ENCODE assay signal across 24 cellular contexts in the genomic region with DNA sequence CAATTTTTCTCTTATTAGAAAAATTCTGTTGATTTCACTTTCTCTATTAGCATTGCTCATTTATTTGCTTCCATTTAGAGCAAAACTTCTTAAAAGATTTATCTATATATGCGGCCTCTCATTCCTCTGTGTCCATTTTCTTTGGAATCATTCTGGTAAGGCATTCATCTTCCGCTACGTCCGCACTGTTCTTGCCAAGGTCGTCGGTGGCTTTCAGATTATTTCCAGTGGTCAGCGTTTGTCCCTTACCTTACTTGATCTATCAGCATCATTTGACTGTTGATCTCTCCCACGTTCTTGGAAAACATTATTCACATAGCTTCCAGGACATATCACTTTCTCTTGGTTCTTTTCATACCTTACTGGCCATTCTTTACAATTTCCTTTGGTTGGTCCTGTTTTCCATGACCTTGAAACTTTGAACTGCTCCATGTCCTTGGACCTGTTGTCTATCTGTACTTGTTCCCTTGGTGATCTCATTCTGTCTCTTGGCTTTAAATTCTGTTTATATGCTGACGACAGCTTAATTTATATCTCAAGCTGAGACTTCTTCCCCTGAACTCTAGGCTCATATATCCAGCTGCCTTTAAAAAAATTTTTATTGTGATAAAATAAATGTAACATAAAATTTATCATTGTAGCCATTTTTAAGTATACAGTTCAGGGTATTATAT.
"Had no signal": no experiment of that assay in that cellular context is flagged by ENCODE, and none has a peak within 500 bp of the region (broad histone marks: within the 10 kb centered on the region; RNA-seq: fewer than 3 reads in every experiment).

No MANE protein-coding gene starts in this region.

- H3K9me3 Mint-ChIP-seq: activated naive CD4-positive, alpha-beta T cell treated with anti-CD3 and anti-CD28 coated beads for 36 hours; natural killer cell treated with Interleukin-12 subunit alpha and Interleukin-12 subunit beta and Interleukin-15 and Interleukin-18, amount 100 ng/mL, for 72 hours; T-helper 2 cell treated with Interferon-gamma antibody and Interleukin-4, amounts not matched to agents 5 μg/mL and 100 μg/mL, for 36 hours had no signal

- H3K9me3 ChIP-seq: mucosa of descending colon, neutrophil, right lobe of liver, thoracic aorta had no signal

- H3K27me3 Mint-ChIP-seq: activated CD4-positive, alpha-beta T cell treated with anti-CD3 and anti-CD28 coated beads for 36 hours; activated CD8-positive, alpha-beta memory T cell treated with anti-CD3 and anti-CD28 coated beads, Interleukin-2, amount 10 ng/mL, durations not matched to agents 7 days and 5 days; activated naive CD8-positive, alpha-beta T cell treated with anti-CD3 and anti-CD28 coated beads for 36 hours; dendritic cell treated with granulocyte-macrophage colony-stimulating factor and Interleukin-4, amounts not matched to agents 40 ng/mL and 50 ng/mL, for 4 days; natural killer cell treated with Interleukin-12 subunit alpha and Interleukin-12 subunit beta and Interleukin-15 and Interleukin-18, amount 100 ng/mL, for 72 hours; progenitor cell of endocrine pancreas; stimulated activated naive CD8-positive, alpha-beta T cell treated with anti-CD3 and anti-CD28 coated beads, Interleukin-15, Interleukin-2, amounts not matched to agents 100 ng/mL and 50 ng/mL, for 24 hours; T-cell had no signal

- DNase-seq: activated CD4-positive, alpha-beta T cell treated with anti-CD3 and anti-CD28 coated beads for 36 hours; activated CD4-positive, CD25-positive, alpha-beta regulatory T cell; activated CD8-positive, alpha-beta memory T cell treated with anti-CD3 and anti-CD28 coated beads, Interleukin-2, amount 10 ng/mL, durations not matched to agents 7 days and 5 days; activated CD8-positive, alpha-beta T cell treated with anti-CD3 and anti-CD28 coated beads, Interleukin-2, amount 10 ng/mL, durations not matched to agents 7 days and 5 days; activated effector memory CD4-positive, alpha-beta T cell treated with Interleukin-2 at 50 U/mL for 16 hours; activated naive CD4-positive, alpha-beta T cell treated with anti-CD3 and anti-CD28 coated beads for 36 hours; activated naive CD8-positive, alpha-beta T cell treated with anti-CD3 and anti-CD28 coated beads for 36 hours; activated T-cell treated with anti-CD3 and anti-CD28 coated beads, Interleukin-2, amount 50 U/mL, for 72 hours; brain microvascular endothelial cell; caudate nucleus; effector CD8-positive, alpha-beta T cell; mucosa of descending colon; right lobe of liver; stimulated activated CD4-positive, alpha-beta T cell treated with anti-CD3 and anti-CD28 coated beads, Interleukin-4, amount 100 ng/mL, for 24 hours; T-cell; trophoblast cell had no signal

- H3K36me3 Mint-ChIP-seq: natural killer cell treated with Interleukin-12 subunit alpha and Interleukin-12 subunit beta and Interleukin-15 and Interleukin-18, amount 100 ng/mL, for 72 hours; stimulated activated effector memory CD8-positive, alpha-beta T cell treated with anti-CD3 and anti-CD28 coated beads, Interleukin-12 subunit alpha, Interleukin-12 subunit beta, amount 100 ng/mL, for 72 hours had no signal

- H3K27me3 ChIP-seq: brain microvascular endothelial cell, neutrophil, right lobe of liver had no signal

- H3K27ac Mint-ChIP-seq: activated CD4-positive, alpha-beta T cell treated with anti-CD3 and anti-CD28 coated beads for 36 hours; activated CD8-positive, alpha-beta memory T cell treated with anti-CD3 and anti-CD28 coated beads, Interleukin-2, amount 10 ng/mL, durations not matched to agents 7 days and 5 days; activated CD8-positive, alpha-beta T cell treated with anti-CD3 and anti-CD28 coated beads, Interleukin-2, amount 10 ng/mL, durations not matched to agents 7 days and 5 days; activated naive CD4-positive, alpha-beta T cell treated with anti-CD3 and anti-CD28 coated beads for 36 hours; activated naive CD8-positive, alpha-beta T cell treated with anti-CD3 and anti-CD28 coated beads for 36 hours; activated T-cell treated with anti-CD3 and anti-CD28 coated beads, Interleukin-2, amount 50 U/mL, for 72 hours; dendritic cell treated with granulocyte-macrophage colony-stimulating factor and Interleukin-4, amounts not matched to agents 40 ng/mL and 50 ng/mL, for 4 days; natural killer cell treated with Interleukin-12 subunit alpha and Interleukin-12 subunit beta and Interleukin-15 and Interleukin-18, amount 100 ng/mL, for 72 hours; progenitor cell of endocrine pancreas; stimulated activated effector memory CD8-positive, alpha-beta T cell treated with anti-CD3 and anti-CD28 coated beads, Interleukin-12 subunit alpha, Interleukin-12 subunit beta, amount 100 ng/mL, for 72 hours; stimulated activated naive CD8-positive, alpha-beta T cell treated with anti-CD3 and anti-CD28 coated beads, Interleukin-15, Interleukin-2, amounts not matched to agents 100 ng/mL and 50 ng/mL, for 24 hours; T-cell; T-helper 2 cell treated with Interferon-gamma antibody and Interleukin-4, amounts not matched to agents 5 μg/mL and 100 μg/mL, for 36 hours had no signal

- H3K27ac ChIP-seq: brain microvascular endothelial cell, neutrophil, right lobe of liver, thoracic aorta had no signal

- H3K36me3 ChIP-seq: brain microvascular endothelial cell, neutrophil, right lobe of liver, thoracic aorta had no signal

- H3K4me3 Mint-ChIP-seq: activated CD4-positive, alpha-beta T cell treated with anti-CD3 and anti-CD28 coated beads for 36 hours; activated CD8-positive, alpha-beta memory T cell treated with anti-CD3 and anti-CD28 coated beads, Interleukin-2, amount 10 ng/mL, durations not matched to agents 7 days and 5 days; activated CD8-positive, alpha-beta T cell treated with anti-CD3 and anti-CD28 coated beads, Interleukin-2, amount 10 ng/mL, durations not matched to agents 7 days and 5 days; activated naive CD4-positive, alpha-beta T cell treated with anti-CD3 and anti-CD28 coated beads for 36 hours; activated naive CD8-positive, alpha-beta T cell treated with anti-CD3 and anti-CD28 coated beads for 36 hours; activated T-cell treated with anti-CD3 and anti-CD28 coated beads, Interleukin-2, amount 50 U/mL, for 72 hours; dendritic cell treated with granulocyte-macrophage colony-stimulating factor and Interleukin-4, amounts not matched to agents 40 ng/mL and 50 ng/mL, for 4 days; natural killer cell treated with Interleukin-12 subunit alpha and Interleukin-12 subunit beta and Interleukin-15 and Interleukin-18, amount 100 ng/mL, for 72 hours; stimulated activated effector memory CD8-positive, alpha-beta T cell treated with anti-CD3 and anti-CD28 coated beads, Interleukin-12 subunit alpha, Interleukin-12 subunit beta, amount 100 ng/mL, for 72 hours; stimulated activated naive CD8-positive, alpha-beta T cell treated with anti-CD3 and anti-CD28 coated beads, Interleukin-15, Interleukin-2, amounts not matched to agents 100 ng/mL and 50 ng/mL, for 24 hours; T-cell; T-helper 2 cell treated with Interferon-gamma antibody and Interleukin-4, amounts not matched to agents 5 μg/mL and 100 μg/mL, for 36 hours had no signal

- ATAC-seq: activated CD4-positive, alpha-beta T cell treated with anti-CD3 and anti-CD28 coated beads for 36 hours; activated CD8-positive, alpha-beta memory T cell treated with anti-CD3 and anti-CD28 coated beads, Interleukin-2, amount 10 ng/mL, durations not matched to agents 7 days and 5 days; activated CD8-positive, alpha-beta T cell treated with anti-CD3 and anti-CD28 coated beads, Interleukin-2, amount 10 ng/mL, durations not matched to agents 7 days and 5 days; activated T-cell treated with anti-CD3 and anti-CD28 coated beads, Interleukin-2, amount 50 U/mL, for 72 hours; natural killer cell treated with Interleukin-12 subunit alpha and Interleukin-12 subunit beta and Interleukin-15 and Interleukin-18, amount 100 ng/mL, for 72 hours; stimulated activated effector memory CD8-positive, alpha-beta T cell treated with anti-CD3 and anti-CD28 coated beads, Interleukin-12 subunit alpha, Interleukin-12 subunit beta, amount 100 ng/mL, for 72 hours; T-cell had no signal

- H3K4me3 ChIP-seq: mucosa of descending colon, right lobe of liver, thoracic aorta had no signal
